23 cellular contexts compared by ENCODE assay signal in the genomic region with DNA sequence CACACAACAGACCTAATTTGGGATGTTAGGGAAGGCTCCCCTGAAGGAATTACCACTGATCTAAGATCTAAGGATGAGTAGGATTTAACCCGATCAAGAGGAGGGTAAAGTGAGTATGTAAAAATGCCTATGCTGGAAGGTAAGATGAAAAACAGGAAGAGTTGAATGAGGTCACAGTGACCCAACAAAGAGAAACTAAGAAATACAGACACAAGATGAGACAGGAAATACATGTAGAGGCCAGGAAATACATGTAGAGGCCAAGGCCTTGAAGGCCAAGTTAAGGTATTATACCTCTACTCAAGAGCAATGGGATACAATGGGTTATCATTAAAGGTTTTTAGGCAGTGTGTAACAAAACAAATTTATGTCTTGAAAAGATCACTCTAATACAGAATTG.
"Had no signal": no experiment of that assay in that cellular context is flagged by ENCODE, and none has a peak within 500 bp of the region (broad histone marks: within the 10 kb centered on the region; RNA-seq: fewer than 3 reads in every experiment).

No MANE protein-coding gene starts in this region.

- H3K27ac Mint-ChIP-seq: activated naive CD4-positive, alpha-beta T cell treated with anti-CD3 and anti-CD28 coated beads for 36 hours; immature natural killer cell; nephron had no signal

- H3K27me3 ChIP-seq: body of pancreas, hepatocyte, upper lobe of left lung had no signal

- H3K4me1 ChIP-seq: body of pancreas, left ventricle myocardium inferior, parathyroid adenoma had no signal

- H3K36me3 ChIP-seq: left ventricle myocardium inferior, upper lobe of left lung, WERI-Rb-1 had no signal

- H3K27ac ChIP-seq: body of pancreas, hepatocyte, left ventricle myocardium inferior, parathyroid adenoma, upper lobe of left lung, WERI-Rb-1 had no signal

- H3K4me3 Mint-ChIP-seq: activated naive CD4-positive, alpha-beta T cell treated with anti-CD3 and anti-CD28 coated beads for 36 hours; activated T-cell treated with anti-CD3 and anti-CD28 coated beads, Interleukin-2, amount 50 U/mL, for 4 hours; immature natural killer cell; nephron had no signal

- H3K9me3 Mint-ChIP-seq: activated naive CD4-positive, alpha-beta T cell treated with anti-CD3 and anti-CD28 coated beads for 36 hours; immature natural killer cell had no signal

- H3K9me3 ChIP-seq: body of pancreas, left ventricle myocardium inferior, upper lobe of left lung had no signal

- H3K4me1 Mint-ChIP-seq: immature natural killer cell had no signal

- ATAC-seq: activated T-cell treated with anti-CD3 and anti-CD28 coated beads, Interleukin-2, amount 50 U/mL, for 4 hours; body of pancreas; esophagus mucosa; right cardiac atrium; stimulated activated naive CD8-positive, alpha-beta T cell treated with anti-CD3 and anti-CD28 coated beads, Interleukin-15, Interleukin-2, amounts not matched to agents 100 U/mL and 50 U/mL, for 24 hours had no signal

- H3K4me3 ChIP-seq: body of pancreas, hepatocyte, left ventricle myocardium inferior, upper lobe of left lung had no signal

- DNase-seq: activated CD4-positive, CD25-positive, alpha-beta regulatory T cell treated with anti-CD3 and anti-CD28 coated beads, Interleukin-2, amount 50 U/mL, for 72 hours; activated effector memory CD4-positive, alpha-beta T cell treated with Interleukin-2 at 50 U/mL for 16 hours; activated naive CD4-positive, alpha-beta T cell treated with anti-CD3 and anti-CD28 coated beads for 36 hours; activated T-cell treated with anti-CD3 and anti-CD28 coated beads, Interleukin-2, amount 50 U/mL, for 4 hours; anterior cingulate cortex; body of pancreas; central memory CD4-positive, alpha-beta T cell; dermis blood vessel endothelial cell; effector CD8-positive, alpha-beta T cell; glutamatergic neuron; immature natural killer cell; left ventricle myocardium inferior; midbrain; right cardiac atrium; stimulated activated CD4-positive, alpha-beta T cell treated with anti-CD3 and anti-CD28 coated beads, Interleukin-4, amount 100 ng/mL, for 24 hours; stimulated activated naive CD8-positive, alpha-beta T cell treated with anti-CD3 and anti-CD28 coated beads, Interleukin-15, Interleukin-2, amounts not matched to agents 100 U/mL and 50 U/mL, for 24 hours; SW 1271; upper lobe of left lung; WERI-Rb-1 had no signal
